27 cellular contexts compared by ENCODE assay signal in the genomic region with DNA sequence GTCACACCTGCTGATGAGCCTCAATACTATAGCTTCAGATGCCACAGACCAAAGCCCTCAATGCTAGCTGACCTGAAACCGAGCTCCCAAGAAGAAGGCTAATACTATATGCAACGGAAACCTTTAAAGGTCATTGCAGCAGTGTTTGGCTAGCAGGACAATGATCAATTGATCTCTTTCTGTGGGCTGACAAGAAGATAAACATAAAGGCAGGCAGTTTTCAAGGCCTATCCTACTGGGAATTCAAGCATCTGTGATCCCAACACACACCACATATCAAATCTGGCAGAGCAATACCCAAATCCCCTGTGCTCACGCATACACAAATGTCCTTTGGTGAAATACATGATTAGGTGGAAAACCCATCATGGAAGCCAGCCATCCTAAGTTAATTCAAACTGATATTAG. TPM values are rescaled to one million over a fixed set of nuclear protein-coding genes. Genes with fewer than 3 reads are reported as not detected.
A peak's percentile ranks its signal among the peaks of the same experiment; 100 is the strongest.
DNase-seq lines count a peak whose midpoint lies in the region; ATAC-seq, FAIRE-seq and TF ChIP-seq lines count a peak whose summit lies in the region.
"Had no signal": no experiment of that assay in that cellular context is flagged by ENCODE, and none has a peak within 500 bp of the region (broad histone marks: within the 10 kb centered on the region; RNA-seq: fewer than 3 reads in every experiment).

No MANE protein-coding gene starts in this region.

- ATAC-seq in GM19035 (IDR thresholded peaks at IDR 0.05; ENCODE audit: unreplicated experiment) (no peak), psoas muscle (no peak)
- ATAC-seq: activated CD4-positive, CD25-positive, alpha-beta regulatory T cell treated with anti-CD3 and anti-CD28 coated beads, Interleukin-2, amount 50 U/mL, for 24 hours; activated T-helper 17 cell treated with anti-CD3 and anti-CD28 coated beads, Interleukin-2, amount 50 U/mL, for 72 hours; foreskin keratinocyte; HCT116 had no signal

- no peak for DNase-seq in GM12892 (ENCODE audit: insufficient read length)
- peak; percentile 71 for DNase-seq in NCI-H2171 treated with DMSO at 0.1 percent for 48 hours (lab: John Stamatoyannopoulos, UW)
- no peak for DNase-seq in endodermal cell
- no peak for DNase-seq in nephron progenitor cell
- DNase-seq in HAP-1 (ENCODE audit: low spot score in 2 of 2): no peak
- no peak for DNase-seq in NCI-H1092 treated with DMSO at 0.1 percent for 48 hours (lab: John Stamatoyannopoulos, UW)
- no peak for DNase-seq in psoas muscle
- DNase-seq: activated CD4-positive, alpha-beta memory T cell treated with anti-CD3 and anti-CD28 coated beads for 36 hours; BE2C; CD8-positive, alpha-beta memory T cell; DMS53; foreskin keratinocyte; Kasumi-1; NCI-H1694 treated with DMSO at 0.1 percent for 48 hours; nucleus accumbens; RPMI8226; stimulated activated CD4-positive, alpha-beta T cell treated with anti-CD3 and anti-CD28 coated beads, Interleukin-2, amount 100 ng/mL, for 24 hours; trophoblast cell had no signal

- H3K27me3 ChIP-seq in endodermal cell (ENCODE audit: control insufficient read depth, insufficient read depth, low read length, poor library complexity, severe bottlenecking) (no peaks in the 10 kb centered on the region), HAP-1 (ENCODE audit: low read depth) (no peaks in the 10 kb centered on the region), psoas muscle (ENCODE audit: insufficient read depth in 3 of 3, low read length in 2 of 3) (no peaks in the 10 kb centered on the region)
- H3K27me3 ChIP-seq: BE2C, esophagus muscularis mucosa, foreskin keratinocyte had no signal

- FAIRE-seq in GM12892 (lab: Jason Lieb, UNC): peak; percentile 30
- FAIRE-seq: GM19239 had no signal

- H3K9me3 ChIP-seq in endodermal cell (ENCODE audit: control insufficient read depth, low read length) (no peaks in the 10 kb centered on the region), HAP-1 (no peaks in the 10 kb centered on the region), psoas muscle (no peaks in the 10 kb centered on the region)
- H3K9me3 ChIP-seq: BE2C, esophagus muscularis mucosa had no signal

- WGBS in endodermal cell (ENCODE audit: insufficient coverage in 1 of 2, insufficient read length in 1 of 2), 2 experiments: 83 to 85% methylated on average over 2 to 3 of the region's 3 CpGs
- 88 to 93% (median 88%) methylated on average over 3 of the region's 3 CpGs for WGBS in psoas muscle, 3 donors

- no peak overlapping the region for H3K4me3 Mint-ChIP-seq in endodermal cell
- H3K4me3 Mint-ChIP-seq in nephron progenitor cell: peak overlapping the region; percentile 23
- H3K4me3 Mint-ChIP-seq: activated CD4-positive, alpha-beta memory T cell treated with anti-CD3 and anti-CD28 coated beads for 36 hours; activated naive CD4-positive, alpha-beta T cell treated with anti-CD3 and anti-CD28 coated beads, Interleukin-2, amount 50 U/mL, for 24 hours; activated T-helper 17 cell treated with anti-CD3 and anti-CD28 coated beads, Interleukin-2, amount 50 U/mL, for 72 hours; CD8-positive, alpha-beta memory T cell; memory B cell had no signal

- in situ Hi-C loops in HAP-1 (cut with MboI; ENCODE audit: low sequenced_read_pairs): loop anchor here (25.0 kb wide), 1 partner anchor 98 kb away; the partner anchor contains the start of gene CCDC34

- H3K27ac ChIP-seq in endodermal cell (ENCODE audit: low read depth, low read length) (peak overlapping the region; percentile 82), psoas muscle (no peak overlapping the region)
- H3K27ac ChIP-seq: esophagus muscularis mucosa, foreskin keratinocyte had no signal

- H3K4me1 ChIP-seq in endodermal cell (ENCODE audit: control insufficient read depth, insufficient read depth, low read length) (peaks cover 22% of the 10 kb centered on the region), HAP-1 (peaks cover 58% of the 10 kb centered on the region), psoas muscle (peaks cover 21% of the 10 kb centered on the region)
- H3K4me1 ChIP-seq: BE2C had no signal

- H3K36me3 Mint-ChIP-seq in endodermal cell (ENCODE audit: low read depth) (peaks cover 18% of the 10 kb centered on the region), nephron progenitor cell (ENCODE audit: low read depth) (peaks cover 27% of the 10 kb centered on the region)
- H3K36me3 Mint-ChIP-seq: activated CD4-positive, alpha-beta memory T cell treated with anti-CD3 and anti-CD28 coated beads for 36 hours; activated naive CD4-positive, alpha-beta T cell treated with anti-CD3 and anti-CD28 coated beads, Interleukin-2, amount 50 U/mL, for 24 hours; CD8-positive, alpha-beta memory T cell; memory B cell had no signal

- no peak overlapping the region for H3K9ac ChIP-seq in endodermal cell (ENCODE audit: extremely low read depth, low read length, poor library complexity, severe bottlenecking)

- H3K4me3 ChIP-seq in endodermal cell (ENCODE audit: low read length) (no peak overlapping the region), HAP-1 (no peak overlapping the region), psoas muscle (no peak overlapping the region)
- H3K4me3 ChIP-seq: esophagus muscularis mucosa had no signal

- TF ChIP-seq POLR2A in GM12892 (IDR thresholded peaks at IDR 0.05; ENCODE audit: low read depth, low read length): no peak

- H3K9me3 Mint-ChIP-seq in endodermal cell (peaks cover 2% of the 10 kb centered on the region), nephron progenitor cell (peaks cover 4% of the 10 kb centered on the region)
- H3K9me3 Mint-ChIP-seq: activated CD4-positive, alpha-beta memory T cell treated with anti-CD3 and anti-CD28 coated beads for 36 hours; activated naive CD4-positive, alpha-beta T cell treated with anti-CD3 and anti-CD28 coated beads, Interleukin-2, amount 50 U/mL, for 24 hours; activated T-helper 17 cell treated with anti-CD3 and anti-CD28 coated beads, Interleukin-2, amount 50 U/mL, for 72 hours; CD8-positive, alpha-beta memory T cell; memory B cell had no signal

- H3K27me3 Mint-ChIP-seq in endodermal cell (ENCODE audit: insufficient read depth) (no peaks in the 10 kb centered on the region), nephron progenitor cell (ENCODE audit: low read depth, poor library complexity) (no peaks in the 10 kb centered on the region)

- TF ChIP-seq CTCF in endodermal cell (conservative IDR thresholded peaks at IDR 0.05): no peak
- TF ChIP-seq CTCF in nephron progenitor cell (IDR thresholded peaks at IDR 0.05): no peak
- TF ChIP-seq CTCF in psoas muscle (IDR thresholded peaks at IDR 0.05): no peak

- peaks cover 9% of the 10 kb centered on the region for H3K36me3 ChIP-seq in endodermal cell (ENCODE audit: control insufficient read depth, insufficient read depth, low read length)
- 0 out of 2 replicates have a peak, but pooled peaks cover 2% of the 10 kb centered on the region for H3K36me3 ChIP-seq in HAP-1 (replicated peaks)
- H3K36me3 ChIP-seq in psoas muscle (ENCODE audit: insufficient read depth in 1 of 2, low read depth in 1 of 2): no peaks in the 10 kb centered on the region
- H3K36me3 ChIP-seq: BE2C, esophagus muscularis mucosa had no signal

- H3K4me1 Mint-ChIP-seq in endodermal cell (peaks cover 56% of the 10 kb centered on the region), nephron progenitor cell (peaks cover 95% of the 10 kb centered on the region)
- H3K4me1 Mint-ChIP-seq: activated naive CD4-positive, alpha-beta T cell treated with anti-CD3 and anti-CD28 coated beads, Interleukin-2, amount 50 U/mL, for 24 hours; activated T-helper 17 cell treated with anti-CD3 and anti-CD28 coated beads, Interleukin-2, amount 50 U/mL, for 72 hours; CD8-positive, alpha-beta memory T cell; memory B cell had no signal

- intact Hi-C loops in psoas muscle (cut with DNase I): no loop called here

- no peak overlapping the region for H3K27ac Mint-ChIP-seq in endodermal cell
- peak overlapping the region; percentile 98 for H3K27ac Mint-ChIP-seq in nephron progenitor cell
- H3K27ac Mint-ChIP-seq: activated CD4-positive, alpha-beta memory T cell treated with anti-CD3 and anti-CD28 coated beads for 36 hours; activated naive CD4-positive, alpha-beta T cell treated with anti-CD3 and anti-CD28 coated beads, Interleukin-2, amount 50 U/mL, for 24 hours; activated T-helper 17 cell treated with anti-CD3 and anti-CD28 coated beads, Interleukin-2, amount 50 U/mL, for 72 hours; CD8-positive, alpha-beta memory T cell; memory B cell had no signal

RNA-seq across cellular contexts. Expression of gene LGR4, which starts 12.4 kb away (rescaled TPM):
- polyA plus RNA-seq in GM12892 (2012; ENCODE audit: missing spikeins): 0.59 TPM
- total RNA-seq in endodermal cell (10 to 100 TPM; 73.7 to 75.6 TPM), psoas muscle (10 to 100 TPM in 1 of 4 donors, 1 to 10 TPM in 3; 8.0 to 15.2 (median 8.6) TPM)
- 58.3 TPM for polyA plus RNA-seq in endodermal cell (2013, experiment 1 of 2)
- 53.9 TPM for polyA plus RNA-seq in endodermal cell (2013, experiment 2 of 2)
- 1 to 10 TPM; 3.9 to 6.9 (median 4.9) TPM for polyA plus RNA-seq in psoas muscle
- total RNA-seq: T-helper 1 cell treated with Interleukin-12 subunit alpha and Interleukin-12 subunit beta and Interleukin-4 antibody, amounts not matched to agents 30 ng/mL and 1 ng/mL, for 36 hours had no signal

RNA-seq across cellular contexts. Expression of gene LIN7C, which starts 46.4 kb away (rescaled TPM):
- 9.6 TPM for polyA plus RNA-seq in GM12892 (2012; ENCODE audit: missing spikeins)
- total RNA-seq in endodermal cell (10 to 100 TPM; 28.3 to 39.6 TPM), psoas muscle (10 to 100 TPM; 13.1 to 18.9 (median 14.7) TPM)
- 18.2 TPM for polyA plus RNA-seq in endodermal cell (2013, experiment 1 of 2)
- 18.9 TPM for polyA plus RNA-seq in endodermal cell (2013, experiment 2 of 2)
- polyA plus RNA-seq in psoas muscle: 1 to 10 TPM; 4.2 to 5.1 (median 5.0) TPM

Comparison
In these comparisons a context has a peak if more than half of its experiments do, and no peak if none do; other contexts are left out.
1. RNA of gene LGR4, which starts 12.4 kb away (total RNA-seq): 73.7 to 75.6 TPM in endodermal cell; 8.0 to 15.2 TPM in psoas muscle; every median in the first group is over 4 times any median in the second.